ENCODE assay signal across 32 cellular contexts in genomic region chr1:5235355-5235899, GRCh38.
"Had no signal": no experiment of that assay in that cellular context is flagged by ENCODE, and none has a peak within 500 bp of the region (broad histone marks: within the 10 kb centered on the region; RNA-seq: fewer than 3 reads in every experiment).

No MANE protein-coding gene starts in this region.

- H3K27me3 Mint-ChIP-seq: activated CD4-positive, alpha-beta memory T cell treated with anti-CD3 and anti-CD28 coated beads for 36 hours; activated CD4-positive, alpha-beta T cell treated with anti-CD3 and anti-CD28 coated beads, Interleukin-2, amount 10 ng/mL, durations not matched to agents 24 days and 14 days; activated CD8-positive, alpha-beta memory T cell treated with anti-CD3 and anti-CD28 coated beads, Interleukin-2, amount 10 ng/mL, durations not matched to agents 7 days and 5 days; activated naive CD4-positive, alpha-beta T cell treated with anti-CD3 and anti-CD28 coated beads, Interleukin-2, amount 50 U/mL, for 24 hours; activated naive CD8-positive, alpha-beta T cell treated with anti-CD3 and anti-CD28 coated beads for 36 hours; activated naive CD8-positive, alpha-beta T cell treated with anti-CD3 and anti-CD28 coated beads, Interleukin-2, amount 50 U/mL, for 24 hours had no signal

- H3K36me3 ChIP-seq: adrenal gland, esophagus squamous epithelium, gastroesophageal sphincter, heart right ventricle had no signal

- H3K4me3 Mint-ChIP-seq: activated CD4-positive, alpha-beta memory T cell treated with anti-CD3 and anti-CD28 coated beads for 36 hours; activated CD4-positive, alpha-beta T cell treated with anti-CD3 and anti-CD28 coated beads for 36 hours; activated CD4-positive, alpha-beta T cell treated with anti-CD3 and anti-CD28 coated beads, Interleukin-2, amount 10 ng/mL, durations not matched to agents 24 days and 14 days; activated CD8-positive, alpha-beta memory T cell treated with anti-CD3 and anti-CD28 coated beads, Interleukin-2, amount 10 ng/mL, durations not matched to agents 7 days and 5 days; activated CD8-positive, alpha-beta T cell treated with anti-CD3 and anti-CD28 coated beads, Interleukin-2, amount 10 ng/mL, durations not matched to agents 7 days and 5 days; activated naive CD4-positive, alpha-beta T cell treated with anti-CD3 and anti-CD28 coated beads for 36 hours; activated naive CD4-positive, alpha-beta T cell treated with anti-CD3 and anti-CD28 coated beads, Interleukin-2, amount 50 U/mL, for 24 hours; activated naive CD8-positive, alpha-beta T cell treated with anti-CD3 and anti-CD28 coated beads for 36 hours; activated naive CD8-positive, alpha-beta T cell treated with anti-CD3 and anti-CD28 coated beads, Interleukin-2, amount 50 U/mL, for 24 hours; activated T-helper 1 cell treated with anti-CD3 and anti-CD28 coated beads, Interleukin-12 subunit alpha, Interleukin-12 subunit beta, Interleukin-2, Interleukin-4 antibody, amounts not matched to agents 30 ng/mL and 10 ng/mL and 1 ng/mL, durations not matched to agents 14 hours and 24 hours and 36 hours; effector memory CD8-positive, alpha-beta T cell had no signal

- H3K4me3 ChIP-seq: adrenal gland, body of pancreas, esophagus squamous epithelium, gastroesophageal sphincter, heart right ventricle had no signal

- DNase-seq: activated CD4-positive, alpha-beta memory T cell treated with anti-CD3 and anti-CD28 coated beads for 36 hours; activated CD4-positive, alpha-beta T cell treated with anti-CD3 and anti-CD28 coated beads for 36 hours; activated CD4-positive, alpha-beta T cell treated with anti-CD3 and anti-CD28 coated beads, Interleukin-2, amount 10 ng/mL, durations not matched to agents 24 days and 14 days; activated CD4-positive, CD25-positive, alpha-beta regulatory T cell; activated CD4-positive, CD25-positive, alpha-beta regulatory T cell treated with anti-CD3 and anti-CD28 coated beads, Interleukin-2, amount 50 U/mL, for 72 hours; activated CD8-positive, alpha-beta memory T cell treated with anti-CD3 and anti-CD28 coated beads, Interleukin-2, amount 10 ng/mL, durations not matched to agents 7 days and 5 days; activated CD8-positive, alpha-beta memory T cell treated with anti-CD3 and anti-CD28 coated beads, Interleukin-2, amount 50 U/mL, for 4 hours; activated CD8-positive, alpha-beta T cell treated with anti-CD3 and anti-CD28 coated beads, Interleukin-2, amount 10 ng/mL, durations not matched to agents 7 days and 5 days; activated effector memory CD4-positive, alpha-beta T cell treated with anti-CD3 and anti-CD28 coated beads, Interleukin-2, amount 50 U/mL, for 16 hours; activated naive CD4-positive, alpha-beta T cell treated with anti-CD3 and anti-CD28 coated beads for 36 hours; activated naive CD8-positive, alpha-beta T cell treated with anti-CD3 and anti-CD28 coated beads for 36 hours; activated naive CD8-positive, alpha-beta T cell treated with anti-CD3 and anti-CD28 coated beads, Interleukin-2, amount 50 U/mL, for 24 hours; activated T-cell treated with anti-CD3 and anti-CD28 coated beads, Interleukin-2, amount 50 U/mL, for 1 hour; activated T-cell treated with anti-CD3 and anti-CD28 coated beads, Interleukin-2, amount 50 U/mL, for 48 hours; adrenal gland; amygdala; aorta; body of pancreas; caudate nucleus; cortex of kidney; dermis blood vessel endothelial cell; effector CD4-positive, alpha-beta T cell; effector memory CD8-positive, alpha-beta T cell; esophagus squamous epithelium; foreskin melanocyte; heart right ventricle; T-helper 2 cell had no signal

- H3K4me1 ChIP-seq: adrenal gland, body of pancreas, esophagus squamous epithelium, gastroesophageal sphincter, heart right ventricle had no signal

- H3K9me3 ChIP-seq: adrenal gland, body of pancreas had no signal

- H3K36me3 Mint-ChIP-seq: activated CD8-positive, alpha-beta memory T cell treated with anti-CD3 and anti-CD28 coated beads, Interleukin-2, amount 10 ng/mL, durations not matched to agents 7 days and 5 days; activated naive CD8-positive, alpha-beta T cell treated with anti-CD3 and anti-CD28 coated beads for 36 hours had no signal

- H3K4me1 Mint-ChIP-seq: activated CD4-positive, alpha-beta T cell treated with anti-CD3 and anti-CD28 coated beads, Interleukin-2, amount 10 ng/mL, durations not matched to agents 24 days and 14 days; activated CD8-positive, alpha-beta memory T cell treated with anti-CD3 and anti-CD28 coated beads, Interleukin-2, amount 10 ng/mL, durations not matched to agents 7 days and 5 days; activated naive CD8-positive, alpha-beta T cell treated with anti-CD3 and anti-CD28 coated beads, Interleukin-2, amount 50 U/mL, for 24 hours had no signal

- H3K27me3 ChIP-seq: body of pancreas had no signal

- ATAC-seq: activated CD4-positive, alpha-beta T cell treated with anti-CD3 and anti-CD28 coated beads for 36 hours; activated CD8-positive, alpha-beta memory T cell treated with anti-CD3 and anti-CD28 coated beads, Interleukin-2, amount 10 ng/mL, durations not matched to agents 7 days and 5 days; activated CD8-positive, alpha-beta T cell treated with anti-CD3 and anti-CD28 coated beads, Interleukin-2, amount 10 ng/mL, durations not matched to agents 7 days and 5 days; activated naive CD8-positive, alpha-beta T cell treated with anti-CD3 and anti-CD28 coated beads, Interleukin-2, amount 50 U/mL, for 24 hours; body of pancreas; effector memory CD8-positive, alpha-beta T cell; gastroesophageal sphincter; heart right ventricle had no signal

- H3K27ac Mint-ChIP-seq: activated CD4-positive, alpha-beta memory T cell treated with anti-CD3 and anti-CD28 coated beads for 36 hours; activated CD4-positive, alpha-beta T cell treated with anti-CD3 and anti-CD28 coated beads for 36 hours; activated CD4-positive, alpha-beta T cell treated with anti-CD3 and anti-CD28 coated beads, Interleukin-2, amount 10 ng/mL, durations not matched to agents 24 days and 14 days; activated CD8-positive, alpha-beta memory T cell treated with anti-CD3 and anti-CD28 coated beads, Interleukin-2, amount 10 ng/mL, durations not matched to agents 7 days and 5 days; activated CD8-positive, alpha-beta T cell treated with anti-CD3 and anti-CD28 coated beads, Interleukin-2, amount 10 ng/mL, durations not matched to agents 7 days and 5 days; activated naive CD4-positive, alpha-beta T cell treated with anti-CD3 and anti-CD28 coated beads for 36 hours; activated naive CD4-positive, alpha-beta T cell treated with anti-CD3 and anti-CD28 coated beads, Interleukin-2, amount 50 U/mL, for 24 hours; activated naive CD8-positive, alpha-beta T cell treated with anti-CD3 and anti-CD28 coated beads for 36 hours; activated naive CD8-positive, alpha-beta T cell treated with anti-CD3 and anti-CD28 coated beads, Interleukin-2, amount 50 U/mL, for 24 hours; activated T-helper 1 cell treated with anti-CD3 and anti-CD28 coated beads, Interleukin-12 subunit alpha, Interleukin-12 subunit beta, Interleukin-2, Interleukin-4 antibody, amounts not matched to agents 30 ng/mL and 10 ng/mL and 1 ng/mL, durations not matched to agents 14 hours and 24 hours and 36 hours; activated T-helper 2 cell treated with anti-CD3 and anti-CD28 coated beads, Interferon-gamma antibody, Interleukin-2, Interleukin-4, amounts not matched to agents 10 μg/mL and 5 μg/mL and 100 μg/mL, durations not matched to agents 14 hours and 24 hours and 36 hours; effector memory CD8-positive, alpha-beta T cell had no signal

- H3K27ac ChIP-seq: adrenal gland, body of pancreas, epithelial cell of prostate, esophagus squamous epithelium, gastroesophageal sphincter, heart right ventricle had no signal
